18 cellular contexts compared by ENCODE assay signal in the genomic region with DNA sequence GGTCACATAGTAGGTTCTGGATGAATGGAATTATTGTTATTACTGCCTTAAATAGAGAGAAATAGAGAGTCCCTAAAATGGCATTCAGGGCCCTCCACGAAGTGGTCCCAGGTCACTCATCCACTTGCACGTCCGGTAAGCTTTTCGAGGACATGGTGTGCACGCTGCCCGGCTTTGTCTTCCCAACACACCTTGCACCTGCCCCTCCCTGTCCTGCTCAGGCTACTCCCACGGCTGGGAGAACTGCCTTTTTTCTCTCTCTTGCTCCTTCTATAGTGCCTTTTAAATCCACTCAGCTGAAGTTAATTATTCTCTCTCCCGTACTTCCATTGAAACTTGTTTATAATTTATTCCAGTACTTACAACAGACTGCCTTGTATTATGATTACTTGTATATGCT. TPM values are rescaled to one million over a fixed set of nuclear protein-coding genes. Genes with fewer than 3 reads are reported as not detected.
DNase-seq lines count a peak whose midpoint lies in the region; FAIRE-seq and TF ChIP-seq lines count a peak whose summit lies in the region.
"Had no signal": no experiment of that assay in that cellular context is flagged by ENCODE, and none has a peak within 500 bp of the region (broad histone marks: within the 10 kb centered on the region; RNA-seq: fewer than 3 reads in every experiment).

No MANE protein-coding gene starts in this region.

- no peak overlapping the region for H3K4me3 ChIP-seq in HL-60 (replicated peaks; ENCODE audit: insufficient read depth, low read length)
- H3K4me3 ChIP-seq in esophagus muscularis mucosa = no peak overlapping the region
- H3K4me3 ChIP-seq in small intestine (ENCODE audit: low read depth in 1 of 2, low read length in 2 of 2) = no peak overlapping the region
- H3K4me3 ChIP-seq: GM12878, GM23338 had no signal

- intact Hi-C loops in esophagus muscularis mucosa (cut with DNase I) = loop anchor here (5.0 kb wide), 2 partner anchors 45 to 60 kb away; no protein-coding TSS in a partner anchor

- DNase-seq in HL-60 (ENCODE audit: low read depth in 1 of 2, low spot score in 1 of 2) (no peak), esophagus muscularis mucosa (ENCODE audit: extremely low spot score) (no peak), left kidney (ENCODE audit: low read depth, low spot score) (peak; percentile 24), small intestine (peak; percentile 22), frontal cortex (ENCODE audit: low spot score in 2 of 2) (no peak), NCI-H2107 treated with DMSO at 0.1 percent for 48 hours (lab: John Stamatoyannopoulos, UW; ENCODE audit: unreplicated experiment) (no peak), DMS79 (lab: John Stamatoyannopoulos, UW) (no peak)
- DNase-seq: C1 segment of cervical spinal cord; Calu3; CD4-positive, alpha-beta memory T cell; COR-L47; EL; GDM1; H9 had no signal

- whole genome bisulfite sequencing in esophagus muscularis mucosa = 64% methylated on average over 8 of the region's 8 CpGs
- 44 to 74% (median 65%) methylated on average over 8 of the region's 8 CpGs for WGBS in small intestine, 3 donors

- no peak for TF ChIP-seq CTCF in HL-60 (IDR thresholded peaks at IDR 0.05; ENCODE audit: insufficient read depth, low read length)
- TF ChIP-seq CTCF in esophagus muscularis mucosa (IDR thresholded peaks at IDR 0.05) = no peak

- H3K9me3 ChIP-seq in esophagus muscularis mucosa (no peaks in the 10 kb centered on the region), small intestine (ENCODE audit: control insufficient read depth, low read depth) (no peaks in the 10 kb centered on the region)

- no peak for TF ChIP-seq EP300 in esophagus muscularis mucosa (IDR thresholded peaks at IDR 0.05)

- peaks cover 25 to 76% (median 71%) of the 10 kb centered on the region in 4 donors for H3K4me1 ChIP-seq in esophagus muscularis mucosa
- H3K4me1 ChIP-seq in small intestine (ENCODE audit: control insufficient read depth in 2 of 2, insufficient read depth in 1 of 2, low read depth in 1 of 2, low read length in 1 of 2) = peaks cover 3% of the 10 kb centered on the region in 2 donors

- peak overlapping the region; percentile 90 for H3K27ac ChIP-seq in HL-60 (replicated peaks)
- H3K27ac ChIP-seq in esophagus muscularis mucosa (replicated peaks in 1 of 4) = peak overlapping the region; percentile 89 to 95 (median 92)
- no peak overlapping the region for H3K27ac ChIP-seq in small intestine (ENCODE audit: low read depth in 1 of 2, low read length in 1 of 2)

- TF ChIP-seq POLR2A in esophagus muscularis mucosa (IDR thresholded peaks at IDR 0.05; ENCODE audit: low read depth) = no peak

- H3K27me3 ChIP-seq in HL-60 (ENCODE audit: insufficient read depth, poor library complexity, severe bottlenecking) (no peaks in the 10 kb centered on the region), esophagus muscularis mucosa (no peaks in the 10 kb centered on the region), small intestine (ENCODE audit: control insufficient read depth in 2 of 2, insufficient read depth in 2 of 2, low read length in 2 of 2) (peaks cover 0 to 3% of the 10 kb centered on the region in 2 donors)

- no peaks in the 10 kb centered on the region for H3K36me3 ChIP-seq in esophagus muscularis mucosa
- no peaks in the 10 kb centered on the region for H3K36me3 ChIP-seq in small intestine (ENCODE audit: control insufficient read depth in 2 of 2, insufficient read depth in 2 of 2, low read length in 2 of 2)

- FAIRE-seq in small intestine (lab: Jason Lieb, UNC) = no peak
- no peak for FAIRE-seq in frontal cortex (lab: Jason Lieb, UNC)
- FAIRE-seq: GM12878, GM18507 had no signal

RNA-seq across cellular contexts. Expression of gene DGKG, which starts 5.6 kb away (rescaled TPM):
- total RNA-seq in esophagus muscularis mucosa = 100 to 1,000 TPM in 2 of 4 donors, 10 to 100 TPM in 2; 75.0 to 169 (median 104) TPM
- polyA plus RNA-seq in small intestine = 1 to 10 TPM in 2 of 3 donors, under 1 TPM in 1; 0.22 to 4.0 (median 1.6) TPM
- total RNA-seq in frontal cortex = 7.3 TPM
- total RNA-seq: H9 had no signal
- polyA plus RNA-seq: BJ; CD4-positive, alpha-beta memory T cell had no signal

Comparison
In these comparisons a context has a peak if more than half of its experiments do, and no peak if none do; other contexts are left out.
1. DNase-seq: peak in left kidney (single experiment) and small intestine (single experiment); none in HL-60 (0 of 2), esophagus muscularis mucosa (single experiment), frontal cortex (0 of 2), NCI-H2107 treated with DMSO at 0.1 percent for 48 hours (single experiment) and DMS79 (single experiment).
2. H3K27ac ChIP-seq: peak in HL-60 (single experiment) and esophagus muscularis mucosa (4 of 4); none in small intestine (0 of 2).